Comparison of ENCODE assay signal across 11 cellular contexts in genomic region chr17:50183439-50184001, GRCh38. TPM values are rescaled to one million over a fixed set of nuclear protein-coding genes. Genes with fewer than 3 reads are reported as not detected.
DNase-seq lines count a peak whose midpoint lies in the region; ATAC-seq and TF ChIP-seq lines count a peak whose summit lies in the region.
"Had no signal": no experiment of that assay in that cellular context is flagged by ENCODE, and none has a peak within 500 bp of the region (broad histone marks: within the 10 kb centered on the region; RNA-seq: fewer than 3 reads in every experiment).

No MANE protein-coding gene starts in this region.

- no peak for DNase-seq in activated T-cell treated with anti-CD3 and anti-CD28 coated beads, Interleukin-2, amount 50 U/mL, for 72 hours
- DNase-seq in activated T-cell treated with anti-CD3 and anti-CD28 coated beads, Interleukin-2, amount 50 U/mL, for 24 hours = no peak
- DNase-seq in SKM-1 treated with dmso at 0.1 percent for 144 hours (lab: John Stamatoyannopoulos, UW; ENCODE audit: unreplicated experiment) (peak; percentile 95), type B pancreatic cell (ENCODE audit: extremely low spot score, unreplicated experiment) (no peak), NCI-H510A (lab: John Stamatoyannopoulos, UW) (no peak), DMS 273 treated with DMSO at 0.1 percent for 48 hours (lab: John Stamatoyannopoulos, UW) (no peak)
- DNase-seq: activated naive CD4-positive, alpha-beta T cell; head of caudate nucleus had no signal

- H3K4me3 Mint-ChIP-seq in activated T-cell treated with anti-CD3 and anti-CD28 coated beads, Interleukin-2, amount 50 U/mL, for 72 hours = peak overlapping the region; percentile 15 to 33
- H3K4me3 Mint-ChIP-seq in activated T-cell treated with anti-CD3 and anti-CD28 coated beads, Interleukin-2, amount 50 U/mL, for 24 hours = no peak overlapping the region
- peak overlapping the region; percentile 1 for H3K4me3 Mint-ChIP-seq in type B pancreatic cell

- no peaks in the 10 kb centered on the region for H3K27me3 ChIP-seq in iPS-15b (ENCODE audit: control insufficient read depth, insufficient read depth, low read length)
- H3K27me3 ChIP-seq: right lobe of liver had no signal

- peak overlapping the region; percentile 37 for H3K9ac ChIP-seq in iPS-15b (ENCODE audit: low read depth, low read length)

- peaks cover 19% of the 10 kb centered on the region for H3K4me1 Mint-ChIP-seq in activated T-cell treated with anti-CD3 and anti-CD28 coated beads, Interleukin-2, amount 50 U/mL, for 72 hours (ENCODE audit: low read depth)
- peaks cover 18% of the 10 kb centered on the region for H3K4me1 Mint-ChIP-seq in activated T-cell treated with anti-CD3 and anti-CD28 coated beads, Interleukin-2, amount 50 U/mL, for 24 hours (ENCODE audit: low read depth)
- peaks cover 32% of the 10 kb centered on the region for H3K4me1 Mint-ChIP-seq in type B pancreatic cell (ENCODE audit: unreplicated experiment)

- no peak for ATAC-seq in activated T-cell treated with anti-CD3 and anti-CD28 coated beads, Interleukin-2, amount 50 U/mL, for 72 hours (replicated peaks in 1 of 2)
- ATAC-seq in HG02840 (IDR thresholded peaks at IDR 0.05; ENCODE audit: low FRiP score, unreplicated experiment) = no peak

- no peaks in the 10 kb centered on the region for H3K9me3 ChIP-seq in iPS-15b (ENCODE audit: control insufficient read depth, insufficient read depth, low read length)
- H3K9me3 ChIP-seq: right lobe of liver had no signal

- H3K9me3 Mint-ChIP-seq in activated T-cell treated with anti-CD3 and anti-CD28 coated beads, Interleukin-2, amount 50 U/mL, for 72 hours = no peaks in the 10 kb centered on the region
- no peaks in the 10 kb centered on the region for H3K9me3 Mint-ChIP-seq in activated T-cell treated with anti-CD3 and anti-CD28 coated beads, Interleukin-2, amount 50 U/mL, for 24 hours
- H3K9me3 Mint-ChIP-seq in type B pancreatic cell = no peaks in the 10 kb centered on the region

- H3K4me1 ChIP-seq in iPS-15b (ENCODE audit: control insufficient read depth, insufficient read depth, low read length) = peaks cover 4% of the 10 kb centered on the region
- H3K4me1 ChIP-seq: right lobe of liver had no signal

- no peaks in the 10 kb centered on the region for H3K36me3 Mint-ChIP-seq in activated T-cell treated with anti-CD3 and anti-CD28 coated beads, Interleukin-2, amount 50 U/mL, for 72 hours (ENCODE audit: insufficient read depth in 2 of 2)
- no peaks in the 10 kb centered on the region for H3K36me3 Mint-ChIP-seq in activated T-cell treated with anti-CD3 and anti-CD28 coated beads, Interleukin-2, amount 50 U/mL, for 24 hours (ENCODE audit: low read depth)
- no peaks in the 10 kb centered on the region for H3K36me3 Mint-ChIP-seq in type B pancreatic cell

- H3K27me3 Mint-ChIP-seq in activated T-cell treated with anti-CD3 and anti-CD28 coated beads, Interleukin-2, amount 50 U/mL, for 72 hours (ENCODE audit: low read depth) = no peaks in the 10 kb centered on the region
- no peaks in the 10 kb centered on the region for H3K27me3 Mint-ChIP-seq in activated T-cell treated with anti-CD3 and anti-CD28 coated beads, Interleukin-2, amount 50 U/mL, for 24 hours
- peaks cover 11% of the 10 kb centered on the region for H3K27me3 Mint-ChIP-seq in type B pancreatic cell

- H3K27ac Mint-ChIP-seq in activated T-cell treated with anti-CD3 and anti-CD28 coated beads, Interleukin-2, amount 50 U/mL, for 72 hours = no peak overlapping the region
- no peak overlapping the region for H3K27ac Mint-ChIP-seq in activated T-cell treated with anti-CD3 and anti-CD28 coated beads, Interleukin-2, amount 50 U/mL, for 24 hours
- no peak overlapping the region for H3K27ac Mint-ChIP-seq in type B pancreatic cell

- H3K36me3 ChIP-seq in iPS-15b (ENCODE audit: control insufficient read depth, insufficient read depth, low read length) = peaks cover 31% of the 10 kb centered on the region
- H3K36me3 ChIP-seq: right lobe of liver had no signal

- no peak for TF ChIP-seq CTCF in type B pancreatic cell (conservative IDR thresholded peaks at IDR 0.05)

- H3K4me3 ChIP-seq in iPS-15b (ENCODE audit: low read depth, low read length) = no peak overlapping the region
- H3K4me3 ChIP-seq: right lobe of liver had no signal

RNA-seq across cellular contexts. Expression of gene SGCA, which starts 17.7 kb away (rescaled TPM):
- 1 to 10 TPM; 1.7 to 2.3 TPM for total RNA-seq in activated T-cell treated with anti-CD3 and anti-CD28 coated beads, Interleukin-2, amount 50 U/mL, for 72 hours
- total RNA-seq in type B pancreatic cell (ENCODE audit: low replicate concordance) = 0.72 TPM in 1 of 2 replicates, not detected in the other

RNA-seq across cellular contexts. Expression of gene COL1A1, which starts 17.9 kb away (rescaled TPM):
- total RNA-seq in activated T-cell treated with anti-CD3 and anti-CD28 coated beads, Interleukin-2, amount 50 U/mL, for 72 hours = 10 to 100 TPM in 1 of 2 donors, 1 to 10 TPM in 1; 9.8 to 10.3 TPM
- total RNA-seq in type B pancreatic cell (ENCODE audit: low replicate concordance) = 31.0 and 201 TPM in 2 replicates

RNA-seq across cellular contexts. Expression of gene PPP1R9B, which starts 33.0 kb away (rescaled TPM):
- 100 to 1,000 TPM; 111 to 128 TPM for total RNA-seq in activated T-cell treated with anti-CD3 and anti-CD28 coated beads, Interleukin-2, amount 50 U/mL, for 72 hours
- total RNA-seq in type B pancreatic cell (ENCODE audit: low replicate concordance) = 45.6 and 51.5 TPM in 2 replicates

RNA-seq across cellular contexts. Expression of gene SAMD14, which starts 53.6 kb away (rescaled TPM):
- total RNA-seq in activated T-cell treated with anti-CD3 and anti-CD28 coated beads, Interleukin-2, amount 50 U/mL, for 72 hours = 1 to 10 TPM; 3.3 to 6.9 TPM
- 2.2 and 14.1 TPM in 2 replicates for total RNA-seq in type B pancreatic cell (ENCODE audit: low replicate concordance)
